9 cellular contexts compared by ENCODE assay signal in the genomic region with DNA sequence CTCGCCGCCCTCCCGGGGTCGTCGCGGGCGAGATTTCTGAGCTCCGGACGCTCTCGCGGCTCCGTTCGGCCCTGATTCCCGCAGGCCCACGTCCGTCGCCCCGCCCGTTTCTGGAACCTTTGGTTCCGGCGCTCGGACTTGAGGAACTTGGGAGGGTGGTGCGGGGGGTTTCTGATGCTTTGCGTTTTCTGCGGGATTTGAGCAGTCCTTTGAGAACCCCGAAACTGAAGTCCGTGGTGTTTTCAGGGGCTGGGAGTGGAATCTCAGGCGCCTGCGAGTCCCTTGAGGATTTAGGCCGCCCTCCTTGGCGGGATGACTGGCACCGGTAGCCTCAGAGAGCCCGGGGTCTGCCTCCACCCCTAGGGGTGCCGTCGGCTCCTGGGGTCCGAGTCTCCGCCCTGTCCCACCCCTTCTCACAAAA. TPM values are rescaled to one million over a fixed set of nuclear protein-coding genes. Genes with fewer than 3 reads are reported as not detected.
DNase-seq lines count a peak whose midpoint lies in the region; ATAC-seq and TF ChIP-seq lines count a peak whose summit lies in the region.
"Had no signal": no experiment of that assay in that cellular context is flagged by ENCODE, and none has a peak within 500 bp of the region (broad histone marks: within the 10 kb centered on the region; RNA-seq: fewer than 3 reads in every experiment).

No MANE protein-coding gene starts in this region.

- no peak overlapping the region for H2BK120ac ChIP-seq in mesendoderm (ENCODE audit: low read depth, low read length)

- peak overlapping the region; percentile 100 for H4K8ac ChIP-seq in mesendoderm (ENCODE audit: low read depth, low read length)

- peak; percentile 29 for ATAC-seq in HG03460 (IDR thresholded peaks at IDR 0.05; ENCODE audit: unreplicated experiment)
- ATAC-seq in upper lobe of left lung (ENCODE audit: low FRiP score in 2 of 2): peak; percentile 55 to 73
- ATAC-seq in GM21529 (IDR thresholded peaks at IDR 0.05; ENCODE audit: unreplicated experiment): no peak
- ATAC-seq: HCT116 had no signal

- intact Hi-C loops in colonic mucosa (cut with DNase I): no loop called here

- H3K4me1 ChIP-seq in colonic mucosa (no peaks in the 10 kb centered on the region), mesendoderm (ENCODE audit: control insufficient read depth, low read depth, low read length) (peaks cover 4% of the 10 kb centered on the region), upper lobe of left lung (peaks cover 0 to 10% (median 7%) of the 10 kb centered on the region in 4 donors)

- H3K56ac ChIP-seq in mesendoderm (ENCODE audit: low read length): peak overlapping the region; percentile 54

- no peaks in the 10 kb centered on the region for H3K36me3 ChIP-seq in colonic mucosa
- H3K36me3 ChIP-seq in mesendoderm (ENCODE audit: control insufficient read depth, insufficient read depth, low read length): no peaks in the 10 kb centered on the region
- no peaks in the 10 kb centered on the region for H3K36me3 ChIP-seq in upper lobe of left lung

- H3K23ac ChIP-seq in mesendoderm (ENCODE audit: low read length): no peak overlapping the region

- TF ChIP-seq CTCF in AG09309 (IDR thresholded peaks at IDR 0.05; ENCODE audit: control insufficient read depth, insufficient read depth, low read depth, low read length, missing control alignments) (no peak), colonic mucosa (IDR thresholded peaks at IDR 0.05) (no peak), upper lobe of left lung (IDR thresholded peaks at IDR 0.05) (no peak)

- H3K79me2 ChIP-seq in mesendoderm (ENCODE audit: control insufficient read depth, insufficient read depth, low read length): no peaks in the 10 kb centered on the region

- no peaks in the 10 kb centered on the region for H3K79me1 ChIP-seq in mesendoderm (ENCODE audit: low read length)

- peak overlapping the region; percentile 62 to 85 for H3K9ac ChIP-seq in colonic mucosa (ENCODE audit: low read depth in 2 of 2, low read length in 2 of 2)
- H3K9ac ChIP-seq in mesendoderm (ENCODE audit: low read length): peak overlapping the region; percentile 51

- no peak overlapping the region for H2BK5ac ChIP-seq in mesendoderm (ENCODE audit: low read length)

- DNase-seq in AG09309 (ENCODE audit: low read depth) (no peak), colonic mucosa (peak; percentile 56), mesendoderm (peak; percentile 47), upper lobe of left lung (peak in 1 of 2 donors; percentile 40), NCI-H526 treated with DMSO at 0.1 percent for 48 hours (lab: John Stamatoyannopoulos, UW) (no peak), cerebellar cortex (ENCODE audit: low spot score) (no peak)

- no peak for TF ChIP-seq POLR2A in upper lobe of left lung (IDR thresholded peaks at IDR 0.05)

- H3K4me3 ChIP-seq in AG09309 (ENCODE audit: control insufficient read depth, low read depth, low read length) (peak overlapping the region; percentile 76), colonic mucosa (peak overlapping the region; percentile 54), mesendoderm (ENCODE audit: low read length) (peak overlapping the region; percentile 14), upper lobe of left lung (peak overlapping the region; percentile 52 to 64 (median 59))

- TF ChIP-seq EP300 in upper lobe of left lung (IDR thresholded peaks at IDR 0.05): no peak

- H3K27ac ChIP-seq in colonic mucosa (no peak overlapping the region), mesendoderm (ENCODE audit: low read depth, low read length) (no peak overlapping the region), upper lobe of left lung (peak overlapping the region in 3 of 4 donors; percentile 75 to 90 (median 87))

- H2BK15ac ChIP-seq in mesendoderm (replicated peaks; ENCODE audit: low read depth): no peak overlapping the region

- H2AK5ac ChIP-seq in mesendoderm (ENCODE audit: low read length): no peak overlapping the region

- H3K27me3 ChIP-seq in colonic mucosa (no peaks in the 10 kb centered on the region), mesendoderm (ENCODE audit: insufficient read depth, low read length, poor library complexity) (no peaks in the 10 kb centered on the region), upper lobe of left lung (peaks cover 0 to 10% (median 0%) of the 10 kb centered on the region in 4 donors)

- H3K18ac ChIP-seq in mesendoderm (ENCODE audit: low read length): peak overlapping the region; percentile 100

- no CpG with 5 or more reads among the region's 37 CpGs for WGBS in mesendoderm (ENCODE audit: extremely low coverage, insufficient coverage, low lambda C conversion rate)
- WGBS in upper lobe of left lung, 2 donors: 10 to 12% methylated on average over 17 to 31 of the region's 37 CpGs

- H3K9me3 ChIP-seq in colonic mucosa (no peaks in the 10 kb centered on the region), upper lobe of left lung (no peaks in the 10 kb centered on the region)

- no peak overlapping the region for H4K5ac ChIP-seq in mesendoderm (ENCODE audit: low read length)

- peak overlapping the region; percentile 88 for H3K4ac ChIP-seq in mesendoderm (ENCODE audit: low read depth, low read length)

- peak overlapping the region; percentile 19 for H3K4me2 ChIP-seq in mesendoderm (ENCODE audit: low read length)

RNA-seq across cellular contexts. Expression of a gene that starts 0.3 kb away (rescaled TPM):
- total RNA-seq in colonic mucosa (10 to 100 TPM; 17.5 to 23.3 TPM), upper lobe of left lung (10 to 100 TPM in 5 of 6 donors, 1 to 10 TPM in 1; 1.0 to 33.6 (median 20.6) TPM)
- polyA plus RNA-seq in mesendoderm (2013, experiment 1 of 2): 1.6 TPM
- 1.5 TPM for polyA plus RNA-seq in mesendoderm (2013, experiment 2 of 2)

RNA-seq across cellular contexts. Expression of a gene that starts 42.6 kb away (rescaled TPM):
- 1,000 to 10,000 TPM; 2,582 to 2,822 TPM for total RNA-seq in colonic mucosa
- polyA plus RNA-seq in mesendoderm (2013, experiment 1 of 2): 0.13 TPM
- polyA plus RNA-seq in mesendoderm (2013, experiment 2 of 2): not detected
- total RNA-seq in upper lobe of left lung: 1 to 10 TPM in 1 of 6 donors, under 1 TPM in 1, not detected in 4; 0.67 to 1.0 TPM

Comparison
In these comparisons a context has a peak if more than half of its experiments do, and no peak if none do; other contexts are left out.
1. DNase-seq: peak in colonic mucosa (single experiment) and mesendoderm (single experiment); none in AG09309 (single experiment), NCI-H526 treated with DMSO at 0.1 percent for 48 hours (single experiment) and cerebellar cortex (single experiment).
2. H3K4me3 ChIP-seq: peak in every context shown above with its lines; median percentile 76 in AG09309; 59 in upper lobe of left lung; 54 in colonic mucosa; 14 in mesendoderm.
3. H3K27ac ChIP-seq: peak in upper lobe of left lung (3 of 4); none in colonic mucosa (single experiment) and mesendoderm (single experiment).
4. RNA of a gene that starts 42.6 kb away (total RNA-seq): 2,582 to 2,822 TPM in colonic mucosa; 0.67 to 1.0 TPM in upper lobe of left lung; every median in the first group is over 1,000 times any median in the second.